Comparison of ENCODE assay signal across 10 cellular contexts in genomic region chr9:32703635-32704034, GRCh38.
DNase-seq lines count a peak whose midpoint lies in the region; ATAC-seq and TF ChIP-seq lines count a peak whose summit lies in the region.
"Had no signal": no experiment of that assay in that cellular context is flagged by ENCODE, and none has a peak within 500 bp of the region (broad histone marks: within the 10 kb centered on the region; RNA-seq: fewer than 3 reads in every experiment).

No MANE protein-coding gene starts in this region.

- H3K27me3 ChIP-seq in BE2C (peaks cover 7% of the 10 kb centered on the region), GM23338 (ENCODE audit: insufficient read depth) (no peaks in the 10 kb centered on the region), Panc1 (ENCODE audit: control insufficient read depth, insufficient read depth, low read length) (no peaks in the 10 kb centered on the region), SJCRH30 (no peaks in the 10 kb centered on the region; the same call in 1 of the 2 replicates), gastroesophageal sphincter (no peaks in the 10 kb centered on the region)

- no peak for TF ChIP-seq POLR2A in gastroesophageal sphincter (IDR thresholded peaks at IDR 0.05)

- POLR2A ChIA-PET in Panc1 (lab: Charles Lee), result no interaction called here

- H3K36me3 ChIP-seq in BE2C (no peaks in the 10 kb centered on the region), GM23338 (ENCODE audit: insufficient read depth) (no peaks in the 10 kb centered on the region), Panc1 (ENCODE audit: control insufficient read depth, insufficient read depth, low read length) (no peaks in the 10 kb centered on the region), SJCRH30 (no peaks in the 10 kb centered on the region), gastroesophageal sphincter (no peaks in the 10 kb centered on the region)

- no peak for DNase-seq in BE2C
- DNase-seq in GM23338 (ENCODE audit: low spot score), result peak; percentile 59
- peak; percentile 4 for DNase-seq in Panc1 (ENCODE audit: low read depth, low spot score)
- DNase-seq in fibroblast of villous mesenchyme (ENCODE audit: low read depth), result no peak
- no peak for DNase-seq in nucleus accumbens (lab: John Stamatoyannopoulos, UW)
- no peak for DNase-seq in SJCRH30
- DNase-seq in NCI-H2029 treated with DMSO at 0.1 percent for 48 hours (lab: John Stamatoyannopoulos, UW), result no peak
- DNase-seq: activated naive CD8-positive, alpha-beta T cell treated with anti-CD3 and anti-CD28 coated beads for 36 hours had no signal

- H3K4me1 ChIP-seq in BE2C, result no peaks in the 10 kb centered on the region
- no peaks in the 10 kb centered on the region for H3K4me1 ChIP-seq in GM23338 (ENCODE audit: insufficient read depth)
- no peaks in the 10 kb centered on the region for H3K4me1 ChIP-seq in Panc1 (ENCODE audit: control insufficient read depth, insufficient read depth, low read length)
- H3K4me1 ChIP-seq in SJCRH30, result peaks cover 23% of the 10 kb centered on the region
- H3K4me1 ChIP-seq in gastroesophageal sphincter, result no peaks in the 10 kb centered on the region

- H3K79me2 ChIP-seq in GM23338 (replicated peaks; ENCODE audit: insufficient read depth), result no peaks in the 10 kb centered on the region

- ATAC-seq in GM23338 (peak; percentile 89), Panc1 (0 out of 2 replicates have a peak, but pooled peaks have one; percentile 56), gastroesophageal sphincter (no peak)

- no peaks in the 10 kb centered on the region for H3K9me2 ChIP-seq in GM23338 (ENCODE audit: insufficient read depth)

- H3K9me3 ChIP-seq in BE2C (no peaks in the 10 kb centered on the region), Panc1 (ENCODE audit: control insufficient read depth, insufficient read depth, low read depth, low read length) (no peaks in the 10 kb centered on the region), SJCRH30 (replicated peaks) (no peaks in the 10 kb centered on the region; the same call in 1 of the 2 replicates), gastroesophageal sphincter (no peaks in the 10 kb centered on the region)

- H3K27me3 Mint-ChIP-seq in GM23338 (ENCODE audit: insufficient read depth, low read depth, poor library complexity), result peaks cover 4% of the 10 kb centered on the region

- CTCF ChIA-PET in Panc1 (lab: Charles Lee), result interaction anchor here (0.8 kb wide), 1 partner anchor 114 kb away, joined by 3 read pairs; no protein-coding TSS in a partner anchor

- intact Hi-C loops in Panc1 (cut with micrococcal nuclease; ENCODE audit: unreplicated experiment), result loop anchor here (10.0 kb wide), 1 partner anchor 109 kb away; no protein-coding TSS in a partner anchor

- no peaks in the 10 kb centered on the region for H3F3A ChIP-seq in GM23338 (replicated peaks; ENCODE audit: low read depth)

- no peak for TF ChIP-seq EP300 in gastroesophageal sphincter (IDR thresholded peaks at IDR 0.05)

- TF ChIP-seq CTCF in BE2C (IDR thresholded peaks at IDR 0.05; ENCODE audit: low read depth, low read length) (peak; percentile 33), GM23338 (conservative IDR thresholded peaks at IDR 0.05; ENCODE audit: low read depth in 2 of 2) (peak; percentile 49 to 78), Panc1 (IDR thresholded peaks at IDR 0.05) (peak; percentile 51), fibroblast of villous mesenchyme (IDR thresholded peaks at IDR 0.05; ENCODE audit: insufficient read depth, low read depth, low read length) (peak; percentile 40), gastroesophageal sphincter (IDR thresholded peaks at IDR 0.05) (no peak)

- H3K27ac Mint-ChIP-seq in GM23338, result no peak overlapping the region
- H3K27ac Mint-ChIP-seq: activated naive CD8-positive, alpha-beta T cell treated with anti-CD3 and anti-CD28 coated beads for 36 hours; memory B cell had no signal

- no TSS peak for BruUV-seq in Panc1 (replicated peaks; lab: Mats Ljungman, UMichigan)

- in situ Hi-C loops in Panc1 (cut with HindIII; ENCODE audit: low pct_unique_long_range_greater_than_20kb, low sequenced_read_pairs), result no loop called here

- H3K4me3 ChIP-seq in BE2C (ENCODE audit: low read depth, low read length) (no peak overlapping the region), GM23338 (no peak overlapping the region), Panc1 (ENCODE audit: low read depth in 2 of 2, low read length in 2 of 2) (no peak overlapping the region), fibroblast of villous mesenchyme (ENCODE audit: low read depth, low read length) (no peak overlapping the region), SJCRH30 (no peak overlapping the region), gastroesophageal sphincter (no peak overlapping the region)

- H3K4me2 ChIP-seq in GM23338, result no peak overlapping the region

- H3K9me3 Mint-ChIP-seq in GM23338, result no peaks in the 10 kb centered on the region; the same call in 2 of the 3 replicates
- H3K9me3 Mint-ChIP-seq: activated naive CD8-positive, alpha-beta T cell treated with anti-CD3 and anti-CD28 coated beads for 36 hours; memory B cell had no signal

- no peak overlapping the region for H3K4me3 Mint-ChIP-seq in GM23338
- H3K4me3 Mint-ChIP-seq: activated naive CD8-positive, alpha-beta T cell treated with anti-CD3 and anti-CD28 coated beads for 36 hours; memory B cell had no signal

- H3K4me1 Mint-ChIP-seq in GM23338, result 0 out of 3 replicates have a peak, but pooled peaks cover 3% of the 10 kb centered on the region
- H3K4me1 Mint-ChIP-seq: activated naive CD8-positive, alpha-beta T cell treated with anti-CD3 and anti-CD28 coated beads for 36 hours; memory B cell had no signal

- H3K36me3 Mint-ChIP-seq in GM23338 (ENCODE audit: low read depth), result no peaks in the 10 kb centered on the region
- H3K36me3 Mint-ChIP-seq: activated naive CD8-positive, alpha-beta T cell treated with anti-CD3 and anti-CD28 coated beads for 36 hours; memory B cell had no signal

- H4K20me1 ChIP-seq in GM23338 (replicated peaks; ENCODE audit: insufficient read depth), result no peaks in the 10 kb centered on the region

- H2AFZ ChIP-seq in GM23338, result no peak overlapping the region

- H3K27ac ChIP-seq in GM23338 (ENCODE audit: low read depth) (no peak overlapping the region), Panc1 (ENCODE audit: low read length) (no peak overlapping the region), SJCRH30 (no peak overlapping the region), gastroesophageal sphincter (no peak overlapping the region)

- WGBS in gastroesophageal sphincter (ENCODE audit: low coverage in 1 of 2), 2 donors, result 0 to 26% methylated on average over 1 to 2 of the region's 2 CpGs

TF ChIP-seq in GM23338, 12 proteins besides CTCF, POLR2A, EP300 and RAD21:
- TF ChIP-seq POLR2AphosphoS5 (IDR thresholded peaks at IDR 0.05; ENCODE audit: low read depth) (no peak), CREB1 (CRISPR knock-in tag; IDR thresholded peaks at IDR 0.05; ENCODE audit: low read depth) (no peak), ZNF331 (CRISPR knock-in tag; IDR thresholded peaks at IDR 0.05; ENCODE audit: low read depth) (no peak), STAT1 (IDR thresholded peaks at IDR 0.05; ENCODE audit: unreplicated experiment) (no peak), EZH2phosphoT487 (IDR thresholded peaks at IDR 0.05; ENCODE audit: unreplicated experiment) (no peak), ETS1 (IDR thresholded peaks at IDR 0.05) (no peak)

Comparison
In these comparisons a context has a peak if more than half of its experiments do, and no peak if none do; other contexts are left out.
1. DNase-seq: peak in GM23338 (single experiment) and Panc1 (single experiment); none in BE2C (single experiment), fibroblast of villous mesenchyme (single experiment), nucleus accumbens (0 of 56), SJCRH30 (0 of 2) and NCI-H2029 treated with DMSO at 0.1 percent for 48 hours (single experiment).
2. CTCF ChIP-seq: peak in BE2C (single experiment), GM23338 (2 of 2), Panc1 (single experiment) and fibroblast of villous mesenchyme (single experiment); none in gastroesophageal sphincter (0 of 4).